Comparison of ENCODE assay signal across 28 cellular contexts in the genomic region with DNA sequence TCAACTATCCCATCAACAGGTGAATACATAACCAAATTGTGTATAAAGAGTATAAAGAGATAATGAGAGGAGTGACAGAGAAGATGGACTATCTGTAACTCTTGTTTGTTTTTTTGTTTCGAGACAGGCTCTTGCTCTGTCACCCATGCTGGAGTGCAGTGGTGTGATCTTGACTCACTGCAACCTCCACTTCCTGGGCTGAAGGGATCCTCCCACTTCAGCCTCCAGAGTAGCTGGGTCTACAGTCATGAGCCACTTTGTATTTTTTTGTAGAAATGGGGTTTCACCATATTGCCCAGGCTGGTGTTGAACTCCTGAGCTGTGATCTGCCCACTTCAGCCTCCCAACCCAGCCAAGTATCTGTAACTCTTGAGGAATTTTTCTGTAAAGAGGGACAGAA.
"Had no signal": no experiment of that assay in that cellular context is flagged by ENCODE, and none has a peak within 500 bp of the region (broad histone marks: within the 10 kb centered on the region; RNA-seq: fewer than 3 reads in every experiment).

No MANE protein-coding gene starts in this region.

- H3K4me3 ChIP-seq: breast epithelium, Peyer's patch, SJCRH30 had no signal

- H3K36me3 Mint-ChIP-seq: IgD-negative memory B cell had no signal

- H3K27ac ChIP-seq: breast epithelium, Peyer's patch, RWPE1, SJCRH30, VCaP had no signal

- H3K9me2 ChIP-seq: SK-N-SH had no signal

- H3K4me2 ChIP-seq: SK-N-SH had no signal

- H3K9ac ChIP-seq: SK-N-SH had no signal

- H3K4me3 Mint-ChIP-seq: activated naive CD8-positive, alpha-beta T cell treated with anti-CD3 and anti-CD28 coated beads, Interleukin-2, amount 10 ng/mL, durations not matched to agents 7 days and 5 days; IgD-negative memory B cell had no signal

- DNase-seq: activated CD4-positive, CD25-positive, alpha-beta regulatory T cell; activated effector memory CD4-positive, alpha-beta T cell treated with Interleukin-2 at 50 U/mL for 16 hours; activated naive CD4-positive, alpha-beta T cell treated with Interleukin-2 at 50 U/mL for 16 hours; activated naive CD8-positive, alpha-beta T cell treated with anti-CD3 and anti-CD28 coated beads, Interleukin-2, amount 10 ng/mL, durations not matched to agents 7 days and 5 days; activated T-cell treated with anti-CD3 and anti-CD28 coated beads for 4 hours; aorta; caudate nucleus; KG1; NCI-H1092; NCI-H1417; NCI-H1694; NCI-H2029; NCI-H2107; NCI-H2171 treated with DMSO at 0.1 percent for 48 hours; NCI-H226; NCI-H526; NCI-H774; NK-92 treated with Interleukin-12 subunit alpha and Interleukin-12 subunit beta, amount 100 ng/mL, for 24 hours; OCI-M1; Peyer's patch; Right ventricle myocardium superior; SJCRH30; SK-N-SH; T-helper 1 cell had no signal

- H3K36me3 ChIP-seq: breast epithelium, Peyer's patch, SJCRH30 had no signal

- H3K4me1 ChIP-seq: breast epithelium, Peyer's patch had no signal

- H3K9me3 ChIP-seq: breast epithelium, Peyer's patch, SJCRH30, SK-N-SH had no signal

- H3K27me3 ChIP-seq: breast epithelium, Peyer's patch, SJCRH30 had no signal

- H3K27ac Mint-ChIP-seq: activated naive CD8-positive, alpha-beta T cell treated with anti-CD3 and anti-CD28 coated beads, Interleukin-2, amount 10 ng/mL, durations not matched to agents 7 days and 5 days; IgD-negative memory B cell had no signal
